ENCODE assay signal across 19 cellular contexts in genomic region chr15:77081971-77082370, GRCh38.
DNase-seq lines count a peak whose midpoint lies in the region; TF ChIP-seq lines count a peak whose summit lies in the region.
"Had no signal": no experiment of that assay in that cellular context is flagged by ENCODE, and none has a peak within 500 bp of the region (broad histone marks: within the 10 kb centered on the region; RNA-seq: fewer than 3 reads in every experiment).

No MANE protein-coding gene starts in this region.

- no peaks in the 10 kb centered on the region for H3K27me3 ChIP-seq in BLaER1
- H3K27me3 ChIP-seq in OCI-LY3 (ENCODE audit: low read depth, low read length): no peaks in the 10 kb centered on the region
- H3K27me3 ChIP-seq in neutrophil: no peaks in the 10 kb centered on the region

- H2AFZ ChIP-seq in OCI-LY3 (ENCODE audit: low read depth, low read length): peak overlapping the region; percentile 67

- H3K27ac ChIP-seq in BLaER1: peak overlapping the region; percentile 30; the same call in 1 of the 2 replicates
- no peak overlapping the region for H3K27ac ChIP-seq in OCI-LY3 (ENCODE audit: low read length)
- peak overlapping the region; percentile 62 for H3K27ac ChIP-seq in neutrophil
- H3K27ac ChIP-seq: HL-60, RWPE1 had no signal

- peak; percentile 85 for DNase-seq in left kidney (ENCODE audit: low read depth, low spot score)
- no peak for DNase-seq in GM19240 (ENCODE audit: insufficient read length, low spot score)
- DNase-seq in activated CD4-positive, alpha-beta T cell treated with anti-CD3 and anti-CD28 coated beads for 4 hours: no peak
- DNase-seq in NCI-H524 treated with DMSO at 0.1 percent for 48 hours (lab: John Stamatoyannopoulos, UW): no peak
- DNase-seq in GM13976 (ENCODE audit: low spot score): no peak
- DNase-seq: DMS 273 treated with DMSO at 0.1 percent for 48 hours, GDM1, NCI-H1417 treated with DMSO at 0.1 percent for 48 hours, NCI-H2029, NCI-H2171, NCI-H446, PC-3 had no signal

- H3K9me3 ChIP-seq in BLaER1 (no peaks in the 10 kb centered on the region), OCI-LY3 (ENCODE audit: insufficient read depth, low read length) (no peaks in the 10 kb centered on the region), neutrophil (no peaks in the 10 kb centered on the region)
- H3K9me3 ChIP-seq: HAP-1 had no signal

- H3K4me3 ChIP-seq in BLaER1: no peak overlapping the region
- H3K4me3 ChIP-seq in OCI-LY3 (ENCODE audit: low read length): no peak overlapping the region
- H3K4me3 ChIP-seq in neutrophil (ENCODE audit: low read depth in 1 of 2, low read length in 1 of 2): no peak overlapping the region
- H3K4me3 ChIP-seq: HAP-1, K562 had no signal

- H3K9ac ChIP-seq in BLaER1 (no peak overlapping the region), OCI-LY3 (ENCODE audit: low read length) (no peak overlapping the region)

- H3K79me2 ChIP-seq in OCI-LY3 (ENCODE audit: low read length): no peaks in the 10 kb centered on the region

- no peaks in the 10 kb centered on the region for H3K36me3 ChIP-seq in BLaER1
- H3K36me3 ChIP-seq in OCI-LY3 (replicated peaks; ENCODE audit: low read depth, low read length): peaks cover 6% of the 10 kb centered on the region
- H3K36me3 ChIP-seq in neutrophil: no peaks in the 10 kb centered on the region
- H3K36me3 ChIP-seq: HAP-1 had no signal

- in situ Hi-C loops in GM13976 (cut with MboI; ENCODE audit: low sequenced_read_pairs, unreplicated experiment): no loop called here

- H4K20me1 ChIP-seq in BLaER1 (no peaks in the 10 kb centered on the region), OCI-LY3 (ENCODE audit: insufficient read depth, low read length) (no peaks in the 10 kb centered on the region)

- H3K4me2 ChIP-seq in BLaER1 (no peak overlapping the region; the same call in 1 of the 2 replicates), OCI-LY3 (ENCODE audit: low read length) (peak overlapping the region; percentile 66)

- TF ChIP-seq CTCF in OCI-LY3 (IDR thresholded peaks at IDR 0.05; ENCODE audit: low read depth, low read length) (no peak), neutrophil (IDR thresholded peaks at IDR 0.05) (no peak), GM13976 (IDR thresholded peaks at IDR 0.05; ENCODE audit: borderline replicate concordance, control extremely low read depth, extremely low read depth, insufficient read depth, missing control alignments) (no peak)

- peaks cover 41% of the 10 kb centered on the region for H3K4me1 ChIP-seq in BLaER1
- peaks cover 43% of the 10 kb centered on the region for H3K4me1 ChIP-seq in OCI-LY3 (ENCODE audit: low read length)
- peaks cover 45 to 57% of the 10 kb centered on the region in 2 experiments for H3K4me1 ChIP-seq in neutrophil (ENCODE audit: control insufficient read depth in 1 of 2, insufficient read depth in 1 of 2, low read depth in 1 of 2, low read length in 1 of 2)
